ENCODE assay signal across 1 cellular context in the genomic region with DNA sequence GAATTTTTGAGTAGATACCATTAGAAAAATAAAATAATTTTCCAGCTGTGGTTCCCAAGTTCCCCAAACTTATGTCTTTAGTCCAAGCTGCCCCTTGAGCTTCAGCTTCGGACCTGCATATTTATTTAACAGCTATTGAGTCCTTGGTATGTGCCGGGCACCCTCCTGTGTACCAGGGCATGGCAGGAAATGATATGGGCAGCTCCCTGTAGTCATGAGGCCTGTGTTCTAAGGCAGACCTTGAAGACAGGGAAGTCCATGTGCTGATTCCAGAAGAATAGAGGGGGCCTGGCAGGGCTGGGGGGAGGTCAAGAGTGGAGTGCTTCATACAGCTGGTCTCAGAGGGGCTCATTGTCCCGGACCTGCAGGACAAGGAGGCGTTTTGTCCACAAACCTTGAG.
TF ChIP-seq lines count a peak whose summit lies in the region.

No MANE protein-coding gene starts in this region.

TF ChIP-seq in GM12878, 131 proteins besides CTCF, POLR2A, EP300 and RAD21 (continued from another document):
- TF ChIP-seq RBBP5 (conservative IDR thresholded peaks at IDR 0.05) (no peak), HCFC1 (IDR thresholded peaks at IDR 0.05; ENCODE audit: low read length) (no peak), MTA3 (IDR thresholded peaks at IDR 0.05; ENCODE audit: borderline replicate concordance, low read length) (no peak), SMARCA5 (IDR thresholded peaks at IDR 0.05) (no peak), ZNF207 (IDR thresholded peaks at IDR 0.05; ENCODE audit: borderline replicate concordance) (no peak), PAX5 (IDR thresholded peaks at IDR 0.05; ENCODE audit: borderline replicate concordance, low read depth, low read length) (no peak), TAF1 (IDR thresholded peaks at IDR 0.05; ENCODE audit: borderline replicate concordance, low read depth, low read length) (no peak), SMC3 (IDR thresholded peaks at IDR 0.05; ENCODE audit: borderline replicate concordance, low read length) (no peak), NFXL1 (IDR thresholded peaks at IDR 0.05; ENCODE audit: borderline replicate concordance) (no peak), IRF4 (IDR thresholded peaks at IDR 0.05; ENCODE audit: low read depth, low read length) (no peak), CHD1 (IDR thresholded peaks at IDR 0.05; ENCODE audit: low read depth, low read length) (no peak), ZNF622 (IDR thresholded peaks at IDR 0.05) (no peak), RUNX3 (IDR thresholded peaks at IDR 0.05; ENCODE audit: low read length) (no peak)
- TF ChIP-seq, protein P1, sequence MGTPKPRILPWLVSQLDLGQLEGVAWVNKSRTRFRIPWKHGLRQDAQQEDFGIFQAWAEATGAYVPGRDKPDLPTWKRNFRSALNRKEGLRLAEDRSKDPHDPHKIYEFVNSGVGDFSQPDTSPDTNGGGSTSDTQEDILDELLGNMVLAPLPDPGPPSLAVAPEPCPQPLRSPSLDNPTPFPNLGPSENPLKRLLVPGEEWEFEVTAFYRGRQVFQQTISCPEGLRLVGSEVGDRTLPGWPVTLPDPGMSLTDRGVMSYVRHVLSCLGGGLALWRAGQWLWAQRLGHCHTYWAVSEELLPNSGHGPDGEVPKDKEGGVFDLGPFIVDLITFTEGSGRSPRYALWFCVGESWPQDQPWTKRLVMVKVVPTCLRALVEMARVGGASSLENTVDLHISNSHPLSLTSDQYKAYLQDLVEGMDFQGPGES (IDR thresholded peaks at IDR 0.05): no peak
- TF ChIP-seq, protein P2, sequence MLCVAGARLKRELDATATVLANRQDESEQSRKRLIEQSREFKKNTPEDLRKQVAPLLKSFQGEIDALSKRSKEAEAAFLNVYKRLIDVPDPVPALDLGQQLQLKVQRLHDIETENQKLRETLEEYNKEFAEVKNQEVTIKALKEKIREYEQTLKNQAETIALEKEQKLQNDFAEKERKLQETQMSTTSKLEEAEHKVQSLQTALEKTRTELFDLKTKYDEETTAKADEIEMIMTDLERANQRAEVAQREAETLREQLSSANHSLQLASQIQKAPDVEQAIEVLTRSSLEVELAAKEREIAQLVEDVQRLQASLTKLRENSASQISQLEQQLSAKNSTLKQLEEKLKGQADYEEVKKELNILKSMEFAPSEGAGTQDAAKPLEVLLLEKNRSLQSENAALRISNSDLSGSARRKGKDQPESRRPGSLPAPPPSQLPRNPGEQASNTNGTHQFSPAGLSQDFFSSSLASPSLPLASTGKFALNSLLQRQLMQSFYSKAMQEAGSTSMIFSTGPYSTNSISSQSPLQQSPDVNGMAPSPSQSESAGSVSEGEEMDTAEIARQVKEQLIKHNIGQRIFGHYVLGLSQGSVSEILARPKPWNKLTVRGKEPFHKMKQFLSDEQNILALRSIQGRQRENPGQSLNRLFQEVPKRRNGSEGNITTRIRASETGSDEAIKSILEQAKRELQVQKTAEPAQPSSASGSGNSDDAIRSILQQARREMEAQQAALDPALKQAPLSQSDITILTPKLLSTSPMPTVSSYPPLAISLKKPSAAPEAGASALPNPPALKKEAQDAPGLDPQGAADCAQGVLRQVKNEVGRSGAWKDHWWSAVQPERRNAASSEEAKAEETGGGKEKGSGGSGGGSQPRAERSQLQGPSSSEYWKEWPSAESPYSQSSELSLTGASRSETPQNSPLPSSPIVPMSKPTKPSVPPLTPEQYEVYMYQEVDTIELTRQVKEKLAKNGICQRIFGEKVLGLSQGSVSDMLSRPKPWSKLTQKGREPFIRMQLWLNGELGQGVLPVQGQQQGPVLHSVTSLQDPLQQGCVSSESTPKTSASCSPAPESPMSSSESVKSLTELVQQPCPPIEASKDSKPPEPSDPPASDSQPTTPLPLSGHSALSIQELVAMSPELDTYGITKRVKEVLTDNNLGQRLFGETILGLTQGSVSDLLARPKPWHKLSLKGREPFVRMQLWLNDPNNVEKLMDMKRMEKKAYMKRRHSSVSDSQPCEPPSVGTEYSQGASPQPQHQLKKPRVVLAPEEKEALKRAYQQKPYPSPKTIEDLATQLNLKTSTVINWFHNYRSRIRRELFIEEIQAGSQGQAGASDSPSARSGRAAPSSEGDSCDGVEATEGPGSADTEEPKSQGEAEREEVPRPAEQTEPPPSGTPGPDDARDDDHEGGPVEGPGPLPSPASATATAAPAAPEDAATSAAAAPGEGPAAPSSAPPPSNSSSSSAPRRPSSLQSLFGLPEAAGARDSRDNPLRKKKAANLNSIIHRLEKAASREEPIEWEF (IDR thresholded peaks at IDR 0.05; ENCODE audit: insufficient replicate concordance, low read depth, low read length): no peak
- TF ChIP-seq, protein P3, sequence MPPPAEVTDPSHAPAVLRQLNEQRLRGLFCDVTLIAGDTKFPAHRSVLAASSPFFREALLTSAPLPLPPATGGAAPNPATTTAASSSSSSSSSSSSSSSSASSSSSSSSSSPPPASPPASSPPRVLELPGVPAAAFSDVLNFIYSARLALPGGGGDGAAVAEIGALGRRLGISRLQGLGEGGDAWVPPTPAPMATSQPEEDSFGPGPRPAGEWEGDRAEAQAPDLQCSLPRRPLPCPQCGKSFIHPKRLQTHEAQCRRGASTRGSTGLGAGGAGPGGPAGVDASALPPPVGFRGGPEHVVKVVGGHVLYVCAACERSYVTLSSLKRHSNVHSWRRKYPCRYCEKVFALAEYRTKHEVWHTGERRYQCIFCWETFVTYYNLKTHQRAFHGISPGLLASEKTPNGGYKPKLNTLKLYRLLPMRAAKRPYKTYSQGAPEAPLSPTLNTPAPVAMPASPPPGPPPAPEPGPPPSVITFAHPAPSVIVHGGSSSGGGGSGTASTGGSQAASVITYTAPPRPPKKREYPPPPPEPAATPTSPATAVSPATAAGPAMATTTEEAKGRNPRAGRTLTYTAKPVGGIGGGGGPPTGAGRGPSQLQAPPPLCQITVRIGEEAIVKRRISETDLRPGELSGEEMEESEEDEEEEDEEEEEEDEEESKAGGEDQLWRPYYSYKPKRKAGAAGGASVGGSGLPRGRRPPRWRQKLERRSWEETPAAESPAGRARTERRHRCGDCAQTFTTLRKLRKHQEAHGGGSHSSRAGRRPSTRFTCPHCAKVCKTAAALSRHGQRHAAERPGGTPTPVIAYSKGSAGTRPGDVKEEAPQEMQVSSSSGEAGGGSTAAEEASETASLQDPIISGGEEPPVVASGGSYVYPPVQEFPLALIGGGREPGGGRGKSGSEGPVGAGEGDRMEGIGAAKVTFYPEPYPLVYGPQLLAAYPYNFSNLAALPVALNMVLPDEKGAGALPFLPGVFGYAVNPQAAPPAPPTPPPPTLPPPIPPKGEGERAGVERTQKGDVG (CRISPR knock-in tag; IDR thresholded peaks at IDR 0.05): no peak
- TF ChIP-seq, protein P4, sequence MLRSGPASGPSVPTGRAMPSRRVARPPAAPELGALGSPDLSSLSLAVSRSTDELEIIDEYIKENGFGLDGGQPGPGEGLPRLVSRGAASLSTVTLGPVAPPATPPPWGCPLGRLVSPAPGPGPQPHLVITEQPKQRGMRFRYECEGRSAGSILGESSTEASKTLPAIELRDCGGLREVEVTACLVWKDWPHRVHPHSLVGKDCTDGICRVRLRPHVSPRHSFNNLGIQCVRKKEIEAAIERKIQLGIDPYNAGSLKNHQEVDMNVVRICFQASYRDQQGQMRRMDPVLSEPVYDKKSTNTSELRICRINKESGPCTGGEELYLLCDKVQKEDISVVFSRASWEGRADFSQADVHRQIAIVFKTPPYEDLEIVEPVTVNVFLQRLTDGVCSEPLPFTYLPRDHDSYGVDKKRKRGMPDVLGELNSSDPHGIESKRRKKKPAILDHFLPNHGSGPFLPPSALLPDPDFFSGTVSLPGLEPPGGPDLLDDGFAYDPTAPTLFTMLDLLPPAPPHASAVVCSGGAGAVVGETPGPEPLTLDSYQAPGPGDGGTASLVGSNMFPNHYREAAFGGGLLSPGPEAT (IDR thresholded peaks at IDR 0.05; ENCODE audit: low read depth): no peak
